Comparison of ENCODE assay signal across 1 cellular context in the genomic region with DNA sequence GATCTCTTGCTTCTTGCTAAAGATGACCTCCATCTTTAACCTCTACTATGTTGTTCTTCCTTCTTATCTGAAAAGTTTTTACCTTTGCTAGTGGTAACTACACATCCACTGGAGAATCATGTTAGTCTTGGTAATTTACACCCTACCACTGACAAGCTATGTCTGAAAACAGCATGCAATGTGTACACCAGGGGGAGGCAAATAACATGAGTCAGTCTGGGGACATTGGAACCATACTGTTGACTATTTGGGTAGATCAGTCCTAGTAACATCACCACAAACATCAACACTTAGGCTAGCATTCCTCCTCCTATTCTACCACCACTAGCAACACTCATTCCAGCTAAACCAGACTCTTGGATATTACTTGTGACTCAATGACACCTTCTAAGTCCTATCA.
TF ChIP-seq lines count a peak whose summit lies in the region.

No MANE protein-coding gene starts in this region.

TF ChIP-seq in K562, 482 proteins besides CTCF, POLR2A, EP300 and RAD21 (continued from another document):
- TF ChIP-seq, protein P1, sequence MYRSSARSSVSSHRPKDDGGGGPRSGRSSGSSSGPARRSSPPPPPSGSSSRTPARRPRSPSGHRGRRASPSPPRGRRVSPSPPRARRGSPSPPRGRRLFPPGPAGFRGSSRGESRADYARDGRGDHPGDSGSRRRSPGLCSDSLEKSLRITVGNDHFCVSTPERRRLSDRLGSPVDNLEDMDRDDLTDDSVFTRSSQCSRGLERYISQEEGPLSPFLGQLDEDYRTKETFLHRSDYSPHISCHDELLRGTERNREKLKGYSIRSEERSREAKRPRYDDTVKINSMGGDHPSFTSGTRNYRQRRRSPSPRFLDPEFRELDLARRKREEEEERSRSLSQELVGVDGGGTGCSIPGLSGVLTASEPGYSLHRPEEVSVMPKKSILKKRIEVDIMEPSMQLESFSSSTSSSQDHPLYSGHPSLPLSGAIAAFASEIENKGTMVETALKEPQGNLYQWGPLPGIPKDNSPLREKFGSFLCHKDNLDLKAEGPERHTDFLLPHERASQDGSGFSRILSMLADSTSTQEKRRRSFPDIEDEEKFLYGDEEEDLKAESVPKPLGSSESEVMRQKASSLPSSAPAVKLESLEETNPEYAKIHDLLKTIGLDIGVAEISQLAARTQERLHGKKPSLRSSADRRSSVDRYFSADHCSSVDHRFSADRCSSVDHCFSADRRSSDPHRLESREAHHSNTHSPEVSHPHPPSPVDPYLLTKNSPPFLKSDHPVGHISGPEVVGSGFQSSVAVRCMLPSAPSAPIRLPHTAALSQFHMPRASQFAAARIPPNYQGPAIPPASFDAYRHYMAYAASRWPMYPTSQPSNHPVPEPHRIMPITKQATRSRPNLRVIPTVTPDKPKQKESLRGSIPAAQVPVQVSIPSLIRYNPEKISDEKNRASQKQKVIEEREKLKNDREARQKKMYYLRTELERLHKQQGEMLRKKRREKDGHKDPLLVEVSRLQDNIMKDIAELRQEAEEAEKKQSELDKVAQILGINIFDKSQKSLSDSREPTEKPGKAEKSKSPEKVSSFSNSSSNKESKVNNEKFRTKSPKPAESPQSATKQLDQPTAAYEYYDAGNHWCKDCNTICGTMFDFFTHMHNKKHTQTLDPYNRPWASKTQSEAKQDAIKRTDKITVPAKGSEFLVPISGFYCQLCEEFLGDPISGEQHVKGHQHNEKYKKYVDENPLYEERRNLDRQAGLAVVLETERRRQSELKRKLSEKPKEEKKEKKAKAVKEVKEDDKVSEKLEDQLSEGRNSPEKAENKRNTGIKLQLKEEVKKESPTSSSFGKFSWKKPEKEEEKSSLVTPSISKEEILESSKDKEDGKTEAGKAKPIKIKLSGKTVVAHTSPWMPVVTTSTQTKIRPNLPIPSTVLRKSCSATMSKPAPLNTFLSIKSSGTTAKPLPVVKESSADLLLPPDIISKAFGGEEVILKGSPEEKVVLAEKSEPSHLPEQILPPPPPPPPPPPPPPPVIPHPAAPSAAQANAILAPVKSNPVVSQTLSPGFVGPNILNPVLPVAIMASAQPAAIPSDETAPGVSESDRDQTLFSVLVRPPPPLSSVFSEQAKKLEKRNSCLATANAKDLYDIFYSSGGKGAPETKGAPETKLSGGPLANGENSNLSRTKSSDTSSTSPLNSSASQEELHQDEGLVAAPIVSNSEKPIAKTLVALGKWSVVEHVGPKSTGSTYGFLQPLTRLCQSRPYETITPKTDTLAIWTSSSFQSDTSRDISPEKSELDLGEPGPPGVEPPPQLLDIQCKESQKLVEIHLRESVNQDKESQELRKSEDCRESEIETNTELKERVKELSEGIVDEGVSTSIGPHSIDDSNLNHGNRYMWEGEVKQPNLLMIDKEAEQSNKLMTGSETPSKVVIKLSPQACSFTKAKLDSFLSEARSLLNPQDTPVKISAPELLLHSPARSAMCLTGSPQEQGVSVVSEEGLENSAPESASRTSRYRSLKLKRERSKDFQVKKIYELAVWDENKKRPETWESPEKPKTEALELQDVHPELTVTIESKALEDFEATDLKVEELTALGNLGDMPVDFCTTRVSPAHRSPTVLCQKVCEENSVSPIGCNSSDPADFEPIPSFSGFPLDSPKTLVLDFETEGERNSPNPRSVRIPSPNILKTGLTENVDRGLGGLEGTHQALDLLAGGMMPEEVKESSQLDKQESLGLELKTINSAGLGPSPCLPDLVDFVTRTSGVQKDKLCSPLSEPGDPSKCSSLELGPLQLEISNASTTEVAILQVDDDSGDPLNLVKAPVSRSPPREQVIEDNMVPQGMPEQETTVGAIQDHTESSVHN (IDR thresholded peaks at IDR 0.05; ENCODE audit: borderline replicate concordance in 1 of 2, low read depth in 1 of 2), result no peak
